ENCODE assay signal across 12 cellular contexts in genomic region chr7:156895024-156895780, GRCh38. TPM values are rescaled to one million over a fixed set of nuclear protein-coding genes. Genes with fewer than 3 reads are reported as not detected.
DNase-seq lines count a peak whose midpoint lies in the region; ATAC-seq and TF ChIP-seq lines count a peak whose summit lies in the region.
"Had no signal": no experiment of that assay in that cellular context is flagged by ENCODE, and none has a peak within 500 bp of the region (broad histone marks: within the 10 kb centered on the region; RNA-seq: fewer than 3 reads in every experiment).

No MANE protein-coding gene starts in this region.

- H3K9me3 Mint-ChIP-seq in WTC11 (no peaks in the 10 kb centered on the region), mesothelial cell of epicardium (no peaks in the 10 kb centered on the region)
- peaks cover 0 to 6% of the 10 kb centered on the region in 2 donors for H3K9me3 Mint-ChIP-seq in activated naive CD4-positive, alpha-beta T cell treated with anti-CD3 and anti-CD28 coated beads, Interleukin-2, amount 50 U/mL, for 72 hours

- peak overlapping the region in 9 of 11 experiments; percentile 31 to 90 (median 81); a peak in 17 of 22 replicates for H3K9ac ChIP-seq in BLaER1 treated with 17β-estradiol and CSF1 and Interleukin-3, amounts not matched to agents 10 nM and 100 nM

- H3K36me3 ChIP-seq in BLaER1 treated with 17β-estradiol and CSF1 and Interleukin-3, amounts not matched to agents 10 nM and 100 nM, result peaks cover 0 to 4% (median 0%) of the 10 kb centered on the region in 11 experiments; a peak in 5 of 22 replicates

- H4K20me1 ChIP-seq in BLaER1 treated with 17β-estradiol and CSF1 and Interleukin-3, amounts not matched to agents 10 nM and 100 nM, result peaks cover 0 to 22% (median 21%) of the 10 kb centered on the region in 11 experiments; a peak in 16 of 22 replicates

- H3K27ac ChIP-seq in BLaER1 treated with 17β-estradiol and CSF1 and Interleukin-3, amounts not matched to agents 10 nM and 100 nM, result peak overlapping the region in 10 of 11 experiments; percentile 51 to 93 (median 90); a peak in 20 of 22 replicates
- peak overlapping the region; percentile 95 for H3K27ac ChIP-seq in HL-60 (replicated peaks)
- H3K27ac ChIP-seq: C4-2B had no signal

- peaks cover 15% of the 10 kb centered on the region for H3K27me3 Mint-ChIP-seq in WTC11 (ENCODE audit: low read depth)
- H3K27me3 Mint-ChIP-seq in mesothelial cell of epicardium (ENCODE audit: low read depth), result no peaks in the 10 kb centered on the region
- H3K27me3 Mint-ChIP-seq: memory B cell had no signal

- TF ChIP-seq CTCF in HL-60 (IDR thresholded peaks at IDR 0.05; ENCODE audit: insufficient read depth, low read length) (no peak), WTC11 (IDR thresholded peaks at IDR 0.05) (no peak), mesothelial cell of epicardium (IDR thresholded peaks at IDR 0.05; ENCODE audit: unreplicated experiment) (no peak)

- peaks cover 0 to 30% (median 7%) of the 10 kb centered on the region in 11 experiments; a peak in 13 of 22 replicates for H3K9me3 ChIP-seq in BLaER1 treated with 17β-estradiol and CSF1 and Interleukin-3, amounts not matched to agents 10 nM and 100 nM (replicated peaks in 1 of 11)

- H3K4me3 Mint-ChIP-seq in WTC11 (peak overlapping the region; percentile 85), mesothelial cell of epicardium (peak overlapping the region; percentile 52)

- peak overlapping the region; percentile 81 to 91 (median 89) for H3K4me2 ChIP-seq in BLaER1 treated with 17β-estradiol and CSF1 and Interleukin-3, amounts not matched to agents 10 nM and 100 nM

- H3K4me1 Mint-ChIP-seq in WTC11, result peaks cover 14% of the 10 kb centered on the region
- peaks cover 15% of the 10 kb centered on the region for H3K4me1 Mint-ChIP-seq in mesothelial cell of epicardium

- H3K4me3 ChIP-seq in BLaER1 treated with 17β-estradiol and CSF1 and Interleukin-3, amounts not matched to agents 10 nM and 100 nM, result peak overlapping the region in 7 of 10 experiments; percentile 1 to 47 (median 26); a peak in 10 of 20 replicates
- no peak overlapping the region for H3K4me3 ChIP-seq in HL-60 (replicated peaks; ENCODE audit: insufficient read depth, low read length)

- ATAC-seq in WTC11 (no peak), HG03025 (IDR thresholded peaks at IDR 0.05; ENCODE audit: low FRiP score, unreplicated experiment) (no peak)
- ATAC-seq in activated naive CD4-positive, alpha-beta T cell treated with anti-CD3 and anti-CD28 coated beads, Interleukin-2, amount 50 U/mL, for 72 hours, result no peak
- ATAC-seq: PC-3 had no signal

- H3K27me3 ChIP-seq in BLaER1 treated with 17β-estradiol and CSF1 and Interleukin-3, amounts not matched to agents 10 nM and 100 nM, result no peaks in the 10 kb centered on the region
- no peaks in the 10 kb centered on the region for H3K27me3 ChIP-seq in HL-60 (ENCODE audit: insufficient read depth, poor library complexity, severe bottlenecking)

- peak; percentile 95 to 98 for DNase-seq in HL-60 (ENCODE audit: low read depth in 1 of 2, low spot score in 1 of 2)
- no peak for DNase-seq in WTC11 (ENCODE audit: low spot score)
- DNase-seq in mesothelial cell of epicardium (ENCODE audit: low spot score in 2 of 2, unreplicated experiment in 2 of 2), result no peak
- DNase-seq in AG08396 (ENCODE audit: low spot score), result no peak
- DNase-seq in ecto neural progenitor cell (ENCODE audit: low spot score), result no peak
- no peak for DNase-seq in activated naive CD4-positive, alpha-beta T cell treated with anti-CD3 and anti-CD28 coated beads, Interleukin-2, amount 50 U/mL, for 72 hours (ENCODE audit: low spot score in 2 of 2)
- DNase-seq: NCI-H1092 treated with DMSO at 0.1 percent for 48 hours, PC-3 had no signal

- POLR2A ChIA-PET in WTC11 (lab: Charles Lee), result no interaction called here

- H3K36me3 Mint-ChIP-seq in WTC11 (no peaks in the 10 kb centered on the region), mesothelial cell of epicardium (no peaks in the 10 kb centered on the region)
- peaks cover 7 to 9% of the 10 kb centered on the region in 2 donors for H3K36me3 Mint-ChIP-seq in activated naive CD4-positive, alpha-beta T cell treated with anti-CD3 and anti-CD28 coated beads, Interleukin-2, amount 50 U/mL, for 72 hours
- H3K36me3 Mint-ChIP-seq: memory B cell had no signal

- CTCF ChIA-PET in WTC11 (lab: Charles Lee), result no interaction called here

- H3K27ac Mint-ChIP-seq in WTC11, result no peak overlapping the region
- no peak overlapping the region for H3K27ac Mint-ChIP-seq in mesothelial cell of epicardium
- H3K27ac Mint-ChIP-seq in activated naive CD4-positive, alpha-beta T cell treated with anti-CD3 and anti-CD28 coated beads, Interleukin-2, amount 50 U/mL, for 72 hours, result no peak overlapping the region

- H3K4me1 ChIP-seq in BLaER1 treated with 17β-estradiol and CSF1 and Interleukin-3, amounts not matched to agents 10 nM and 100 nM, result peaks cover 44 to 61% (median 53%) of the 10 kb centered on the region in 10 experiments

TF ChIP-seq in WTC11, 78 proteins besides CTCF, POLR2A, EP300 and RAD21:
- TF ChIP-seq OVOL2 (CRISPR knock-in tag; IDR thresholded peaks at IDR 0.05; ENCODE audit: borderline replicate concordance) (no peak), E2F1 (CRISPR knock-in tag; IDR thresholded peaks at IDR 0.05) (no peak), ELF4 (CRISPR knock-in tag; IDR thresholded peaks at IDR 0.05; ENCODE audit: low read depth) (no peak), MYBL2 (CRISPR knock-in tag; IDR thresholded peaks at IDR 0.05) (no peak), NR1H2 (CRISPR knock-in tag; IDR thresholded peaks at IDR 0.05) (no peak), ZNF416 (CRISPR knock-in tag; IDR thresholded peaks at IDR 0.05) (no peak), FOXJ3 (CRISPR knock-in tag; IDR thresholded peaks at IDR 0.05; ENCODE audit: borderline replicate concordance) (no peak), ZNF138 (CRISPR knock-in tag; conservative IDR thresholded peaks at IDR 0.05) (no peak), ZNF671 (CRISPR knock-in tag; IDR thresholded peaks at IDR 0.05) (no peak), AR (CRISPR knock-in tag; IDR thresholded peaks at IDR 0.05) (no peak), GTF2I (CRISPR knock-in tag; conservative IDR thresholded peaks at IDR 0.05) (no peak), ZNF317 (CRISPR knock-in tag; IDR thresholded peaks at IDR 0.05; ENCODE audit: borderline replicate concordance, low read depth) (no peak), ATF1 (CRISPR knock-in tag; IDR thresholded peaks at IDR 0.05) (no peak), TEAD1 (CRISPR knock-in tag; IDR thresholded peaks at IDR 0.05) (no peak), ESRRA (CRISPR knock-in tag; IDR thresholded peaks at IDR 0.05; ENCODE audit: borderline replicate concordance) (no peak)

RNA-seq across cellular contexts. Expression of gene LMBR1, which starts 2.2 kb away (rescaled TPM):
- total RNA-seq in WTC11 (2021) (55.6 to 57.3 TPM (median 56.5 TPM) in 3 replicates), mesothelial cell of epicardium (61.9 to 69.3 TPM (median 62.3 TPM) in 3 replicates)
- total RNA-seq in activated naive CD4-positive, alpha-beta T cell treated with anti-CD3 and anti-CD28 coated beads, Interleukin-2, amount 50 U/mL, for 72 hours, result 10 to 100 TPM; 28.3 to 52.4 TPM

RNA-seq across cellular contexts. Expression of gene NOM1, which starts 54.3 kb away (rescaled TPM):
- total RNA-seq in WTC11 (2021) (26.0 to 38.5 TPM (median 27.6 TPM) in 3 replicates), mesothelial cell of epicardium (27.0 to 29.3 TPM (median 29.1 TPM) in 3 replicates)
- 10 to 100 TPM; 29.2 to 45.2 TPM for total RNA-seq in activated naive CD4-positive, alpha-beta T cell treated with anti-CD3 and anti-CD28 coated beads, Interleukin-2, amount 50 U/mL, for 72 hours

Comparison
In these comparisons a context has a peak if more than half of its experiments do, and no peak if none do; other contexts are left out.
1. DNase-seq: peak in HL-60 (2 of 2); none in WTC11 (single experiment), mesothelial cell of epicardium (0 of 2), AG08396 (single experiment), ecto neural progenitor cell (single experiment) and activated naive CD4-positive, alpha-beta T cell treated with anti-CD3 and anti-CD28 coated beads, Interleukin-2, amount 50 U/mL, for 72 hours (0 of 2).